In genomic region chr6:92469429-92469828, GRCh38 we compare ENCODE assay signal across 5 cellular contexts.
"Had no signal": no experiment of that assay in that cellular context is flagged by ENCODE, and none has a peak within 500 bp of the region (broad histone marks: within the 10 kb centered on the region; RNA-seq: fewer than 3 reads in every experiment).

No MANE protein-coding gene starts in this region.

- H3K4me3 ChIP-seq: K562 had no signal

- H3K27ac ChIP-seq: HL-60 had no signal

- ATAC-seq: HepG2, K562 had no signal

- DNase-seq: IMR-90, KBM-7 had no signal
